In the genomic region with DNA sequence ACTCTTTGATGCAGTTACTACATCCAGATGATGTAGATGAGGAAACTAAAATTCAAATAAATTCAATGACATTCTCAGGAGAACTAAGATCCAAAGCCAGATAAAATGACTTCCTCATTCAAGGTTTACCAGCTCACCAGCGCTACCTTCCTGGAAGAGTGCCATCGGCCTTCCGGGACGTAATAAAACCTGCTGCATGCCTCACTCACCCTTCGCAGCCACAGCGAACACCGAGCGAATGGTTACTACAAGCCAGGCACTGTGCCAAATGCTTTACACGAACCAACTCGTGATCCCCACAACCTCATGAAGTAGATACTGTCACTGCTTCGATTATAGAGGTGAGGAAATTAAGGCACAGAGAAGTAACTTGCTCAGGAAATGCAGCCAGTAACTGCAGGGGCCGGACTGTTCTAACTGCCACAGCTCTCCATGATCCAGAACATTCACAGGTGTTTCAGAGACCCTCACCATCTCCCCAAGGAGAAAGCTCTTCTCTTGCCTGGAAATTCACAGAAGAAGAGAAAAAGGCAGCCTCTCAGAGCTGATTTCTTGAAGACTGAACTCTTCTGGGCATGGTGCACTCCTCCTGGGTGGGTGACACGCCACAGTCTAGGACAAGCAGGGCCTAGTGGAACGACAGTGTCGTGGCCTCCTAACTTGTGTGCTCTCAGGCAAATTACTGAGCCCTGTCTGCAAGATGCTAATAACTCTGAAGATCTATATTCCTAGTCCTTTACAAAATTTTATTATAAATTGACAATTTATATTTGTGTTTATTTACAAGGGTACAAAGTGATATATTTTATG, we compare ENCODE assay signal across 1 cellular context.
TF ChIP-seq lines count a peak whose summit lies in the region.

No MANE protein-coding gene starts in this region.

TF ChIP-seq in A549, 52 proteins besides CTCF, POLR2A, EP300 and RAD21 (continued from another document):
- TF ChIP-seq, protein P1, sequence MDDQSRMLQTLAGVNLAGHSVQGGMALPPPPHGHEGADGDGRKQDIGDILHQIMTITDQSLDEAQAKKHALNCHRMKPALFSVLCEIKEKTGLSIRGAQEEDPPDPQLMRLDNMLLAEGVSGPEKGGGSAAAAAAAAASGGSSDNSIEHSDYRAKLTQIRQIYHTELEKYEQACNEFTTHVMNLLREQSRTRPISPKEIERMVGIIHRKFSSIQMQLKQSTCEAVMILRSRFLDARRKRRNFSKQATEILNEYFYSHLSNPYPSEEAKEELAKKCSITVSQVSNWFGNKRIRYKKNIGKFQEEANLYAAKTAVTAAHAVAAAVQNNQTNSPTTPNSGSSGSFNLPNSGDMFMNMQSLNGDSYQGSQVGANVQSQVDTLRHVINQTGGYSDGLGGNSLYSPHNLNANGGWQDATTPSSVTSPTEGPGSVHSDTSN (IDR thresholded peaks at IDR 0.05), result no peak
- no peak for TF ChIP-seq ZSCAN20 (CRISPR knock-in tag; IDR thresholded peaks at IDR 0.05)
- TF ChIP-seq MAX (IDR thresholded peaks at IDR 0.05), result no peak
- no peak for TF ChIP-seq SMC3 (IDR thresholded peaks at IDR 0.05)
- no peak for TF ChIP-seq SREBF2 (IDR thresholded peaks at IDR 0.05)
- TF ChIP-seq GATA3 (IDR thresholded peaks at IDR 0.05; ENCODE audit: borderline replicate concordance), result no peak
- no peak for TF ChIP-seq RCOR1 (IDR thresholded peaks at IDR 0.05; ENCODE audit: low read depth, low read length)
- no peak for TF ChIP-seq NFE2L2 (conservative IDR thresholded peaks at IDR 0.05; ENCODE audit: low read length)
- no peak for TF ChIP-seq NR3C1 (IDR thresholded peaks at IDR 0.05)
- no peak for TF ChIP-seq PHF8 (IDR thresholded peaks at IDR 0.05; ENCODE audit: borderline replicate concordance, low read depth)
